1 cellular context compared by ENCODE assay signal in the genomic region with DNA sequence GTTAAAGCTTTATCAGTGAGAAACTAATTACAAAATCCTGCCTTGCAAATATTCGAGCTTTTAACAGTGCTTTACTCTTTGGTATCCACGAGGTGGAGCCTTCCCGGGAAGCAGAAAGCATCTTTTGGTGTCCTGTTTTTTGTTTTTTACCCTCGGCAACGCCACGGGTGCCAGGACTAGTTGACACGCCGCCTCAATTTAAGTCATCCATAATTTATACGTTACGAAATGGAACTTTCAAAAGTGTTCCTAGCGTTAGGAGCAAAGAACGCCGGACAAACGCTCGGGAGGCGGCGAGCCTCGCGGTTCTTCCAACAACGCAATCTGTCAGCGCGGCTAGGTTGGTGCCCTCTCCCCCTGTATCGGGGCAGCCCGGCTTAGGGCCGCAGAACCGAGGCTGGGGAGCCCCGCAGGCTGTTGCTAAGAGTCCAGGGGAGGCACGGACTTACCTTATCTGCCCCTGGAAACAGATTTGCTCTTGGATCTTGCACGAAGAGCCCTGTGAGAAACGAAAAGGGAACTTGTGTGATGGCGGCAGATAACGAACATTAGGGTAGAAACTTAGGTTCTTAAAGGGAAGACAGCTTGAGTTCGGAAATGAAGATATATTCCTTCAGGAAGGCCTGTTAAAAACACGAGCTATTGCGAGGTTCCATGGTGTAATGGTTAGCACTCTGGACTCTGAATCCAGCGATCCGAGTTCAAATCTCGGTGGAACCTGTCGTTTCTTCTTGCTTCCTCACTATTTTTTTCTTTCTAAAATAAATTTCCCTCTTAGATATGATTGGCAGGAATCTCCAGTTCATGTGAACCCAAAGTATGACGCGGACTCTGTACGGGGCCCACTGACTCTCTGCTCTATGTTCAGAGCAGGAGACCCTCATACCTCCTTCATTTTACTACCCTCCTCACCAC.
TF ChIP-seq lines count a peak whose summit lies in the region.

No MANE protein-coding gene starts in this region.

TF ChIP-seq in HepG2, 621 proteins besides CTCF, POLR2A, EP300 and RAD21 (continued from another document and continues in another):
- TF ChIP-seq, protein P1, sequence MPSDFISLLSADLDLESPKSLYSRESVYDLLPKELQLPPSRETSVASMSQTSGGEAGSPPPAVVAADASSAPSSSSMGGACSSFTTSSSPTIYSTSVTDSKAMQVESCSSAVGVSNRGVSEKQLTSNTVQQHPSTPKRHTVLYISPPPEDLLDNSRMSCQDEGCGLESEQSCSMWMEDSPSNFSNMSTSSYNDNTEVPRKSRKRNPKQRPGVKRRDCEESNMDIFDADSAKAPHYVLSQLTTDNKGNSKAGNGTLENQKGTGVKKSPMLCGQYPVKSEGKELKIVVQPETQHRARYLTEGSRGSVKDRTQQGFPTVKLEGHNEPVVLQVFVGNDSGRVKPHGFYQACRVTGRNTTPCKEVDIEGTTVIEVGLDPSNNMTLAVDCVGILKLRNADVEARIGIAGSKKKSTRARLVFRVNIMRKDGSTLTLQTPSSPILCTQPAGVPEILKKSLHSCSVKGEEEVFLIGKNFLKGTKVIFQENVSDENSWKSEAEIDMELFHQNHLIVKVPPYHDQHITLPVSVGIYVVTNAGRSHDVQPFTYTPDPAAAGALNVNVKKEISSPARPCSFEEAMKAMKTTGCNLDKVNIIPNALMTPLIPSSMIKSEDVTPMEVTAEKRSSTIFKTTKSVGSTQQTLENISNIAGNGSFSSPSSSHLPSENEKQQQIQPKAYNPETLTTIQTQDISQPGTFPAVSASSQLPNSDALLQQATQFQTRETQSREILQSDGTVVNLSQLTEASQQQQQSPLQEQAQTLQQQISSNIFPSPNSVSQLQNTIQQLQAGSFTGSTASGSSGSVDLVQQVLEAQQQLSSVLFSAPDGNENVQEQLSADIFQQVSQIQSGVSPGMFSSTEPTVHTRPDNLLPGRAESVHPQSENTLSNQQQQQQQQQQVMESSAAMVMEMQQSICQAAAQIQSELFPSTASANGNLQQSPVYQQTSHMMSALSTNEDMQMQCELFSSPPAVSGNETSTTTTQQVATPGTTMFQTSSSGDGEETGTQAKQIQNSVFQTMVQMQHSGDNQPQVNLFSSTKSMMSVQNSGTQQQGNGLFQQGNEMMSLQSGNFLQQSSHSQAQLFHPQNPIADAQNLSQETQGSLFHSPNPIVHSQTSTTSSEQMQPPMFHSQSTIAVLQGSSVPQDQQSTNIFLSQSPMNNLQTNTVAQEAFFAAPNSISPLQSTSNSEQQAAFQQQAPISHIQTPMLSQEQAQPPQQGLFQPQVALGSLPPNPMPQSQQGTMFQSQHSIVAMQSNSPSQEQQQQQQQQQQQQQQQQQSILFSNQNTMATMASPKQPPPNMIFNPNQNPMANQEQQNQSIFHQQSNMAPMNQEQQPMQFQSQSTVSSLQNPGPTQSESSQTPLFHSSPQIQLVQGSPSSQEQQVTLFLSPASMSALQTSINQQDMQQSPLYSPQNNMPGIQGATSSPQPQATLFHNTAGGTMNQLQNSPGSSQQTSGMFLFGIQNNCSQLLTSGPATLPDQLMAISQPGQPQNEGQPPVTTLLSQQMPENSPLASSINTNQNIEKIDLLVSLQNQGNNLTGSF (CRISPR knock-in tag; IDR thresholded peaks at IDR 0.05) = no peak
- TF ChIP-seq, protein P2, sequence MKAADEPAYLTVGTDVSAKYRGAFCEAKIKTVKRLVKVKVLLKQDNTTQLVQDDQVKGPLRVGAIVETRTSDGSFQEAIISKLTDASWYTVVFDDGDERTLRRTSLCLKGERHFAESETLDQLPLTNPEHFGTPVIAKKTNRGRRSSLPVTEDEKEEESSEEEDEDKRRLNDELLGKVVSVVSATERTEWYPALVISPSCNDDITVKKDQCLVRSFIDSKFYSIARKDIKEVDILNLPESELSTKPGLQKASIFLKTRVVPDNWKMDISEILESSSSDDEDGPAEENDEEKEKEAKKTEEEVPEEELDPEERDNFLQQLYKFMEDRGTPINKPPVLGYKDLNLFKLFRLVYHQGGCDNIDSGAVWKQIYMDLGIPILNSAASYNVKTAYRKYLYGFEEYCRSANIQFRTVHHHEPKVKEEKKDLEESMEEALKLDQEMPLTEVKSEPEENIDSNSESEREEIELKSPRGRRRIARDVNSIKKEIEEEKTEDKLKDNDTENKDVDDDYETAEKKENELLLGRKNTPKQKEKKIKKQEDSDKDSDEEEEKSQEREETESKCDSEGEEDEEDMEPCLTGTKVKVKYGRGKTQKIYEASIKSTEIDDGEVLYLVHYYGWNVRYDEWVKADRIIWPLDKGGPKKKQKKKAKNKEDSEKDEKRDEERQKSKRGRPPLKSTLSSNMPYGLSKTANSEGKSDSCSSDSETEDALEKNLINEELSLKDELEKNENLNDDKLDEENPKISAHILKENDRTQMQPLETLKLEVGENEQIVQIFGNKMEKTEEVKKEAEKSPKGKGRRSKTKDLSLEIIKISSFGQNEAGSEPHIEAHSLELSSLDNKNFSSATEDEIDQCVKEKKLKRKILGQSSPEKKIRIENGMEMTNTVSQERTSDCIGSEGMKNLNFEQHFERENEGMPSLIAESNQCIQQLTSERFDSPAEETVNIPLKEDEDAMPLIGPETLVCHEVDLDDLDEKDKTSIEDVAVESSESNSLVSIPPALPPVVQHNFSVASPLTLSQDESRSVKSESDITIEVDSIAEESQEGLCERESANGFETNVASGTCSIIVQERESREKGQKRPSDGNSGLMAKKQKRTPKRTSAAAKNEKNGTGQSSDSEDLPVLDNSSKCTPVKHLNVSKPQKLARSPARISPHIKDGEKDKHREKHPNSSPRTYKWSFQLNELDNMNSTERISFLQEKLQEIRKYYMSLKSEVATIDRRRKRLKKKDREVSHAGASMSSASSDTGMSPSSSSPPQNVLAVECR (CRISPR knock-in tag; IDR thresholded peaks at IDR 0.05; ENCODE audit: borderline replicate concordance) = peak; percentile 36; the same call in 1 of the 2 replicates
- TF ChIP-seq DMAP1 (CRISPR knock-in tag; IDR thresholded peaks at IDR 0.05) (0 out of 2 replicates have a peak, but pooled peaks have one; percentile 30), HNRNPH1 (optimal IDR thresholded peaks at IDR 0.05; ENCODE audit: low read depth, low read length) (no peak), FOSL2 (CRISPR knock-in tag; IDR thresholded peaks at IDR 0.05) (no peak; the same call in 1 of the 2 replicates), ZNF792 (CRISPR knock-in tag; IDR thresholded peaks at IDR 0.05) (peak; percentile 63; the same call in 1 of the 2 replicates), CHD4 (IDR thresholded peaks at IDR 0.05; ENCODE audit: borderline replicate concordance, low read length) (peak; percentile 71; the same call in 1 of the 2 replicates), HOXA3 (CRISPR knock-in tag; IDR thresholded peaks at IDR 0.05) (peak; percentile 38; the same call in 1 of the 2 replicates), NFYC (CRISPR knock-in tag; IDR thresholded peaks at IDR 0.05) (peak; percentile 13; the same call in 1 of the 2 replicates), MAF1 (CRISPR knock-in tag; IDR thresholded peaks at IDR 0.05; ENCODE audit: borderline replicate concordance) (peak; percentile 96), ZNF775 (CRISPR knock-in tag; IDR thresholded peaks at IDR 0.05; ENCODE audit: borderline replicate concordance) (no peak), ETV6 (CRISPR knock-in tag; conservative IDR thresholded peaks at IDR 0.05) (0 out of 2 replicates have a peak, but pooled peaks have one; percentile 36), ZNF562 (CRISPR knock-in tag; IDR thresholded peaks at IDR 0.05; ENCODE audit: borderline replicate concordance) (no peak), CHD2 (IDR thresholded peaks at IDR 0.05; ENCODE audit: low read depth, low read length) (peak; percentile 72), ZNF878 (CRISPR knock-in tag; IDR thresholded peaks at IDR 0.05) (0 out of 2 replicates have a peak, but pooled peaks have one; percentile 43), ZNF282 (IDR thresholded peaks at IDR 0.05; ENCODE audit: partially characterized antibody) (no peak), ZNF564 (CRISPR knock-in tag; IDR thresholded peaks at IDR 0.05) (0 out of 2 replicates have a peak, but pooled peaks have one; percentile 63), ZSCAN20 (CRISPR knock-in tag; IDR thresholded peaks at IDR 0.05; ENCODE audit: borderline replicate concordance) (peak; percentile 67; the same call in 1 of the 2 replicates), KAT7 (CRISPR knock-in tag; IDR thresholded peaks at IDR 0.05; ENCODE audit: borderline replicate concordance) (peak; percentile 65; the same call in 1 of the 2 replicates), ZNF337 (CRISPR knock-in tag; IDR thresholded peaks at IDR 0.05; ENCODE audit: borderline replicate concordance, low read depth) (no peak), RBM22 (optimal IDR thresholded peaks at IDR 0.05; ENCODE audit: low read length) (peak; percentile 81), ZNF274 (CRISPR knock-in tag; IDR thresholded peaks at IDR 0.05) (peak; percentile 48; the same call in 1 of the 2 replicates)
- TF ChIP-seq, protein P3, sequence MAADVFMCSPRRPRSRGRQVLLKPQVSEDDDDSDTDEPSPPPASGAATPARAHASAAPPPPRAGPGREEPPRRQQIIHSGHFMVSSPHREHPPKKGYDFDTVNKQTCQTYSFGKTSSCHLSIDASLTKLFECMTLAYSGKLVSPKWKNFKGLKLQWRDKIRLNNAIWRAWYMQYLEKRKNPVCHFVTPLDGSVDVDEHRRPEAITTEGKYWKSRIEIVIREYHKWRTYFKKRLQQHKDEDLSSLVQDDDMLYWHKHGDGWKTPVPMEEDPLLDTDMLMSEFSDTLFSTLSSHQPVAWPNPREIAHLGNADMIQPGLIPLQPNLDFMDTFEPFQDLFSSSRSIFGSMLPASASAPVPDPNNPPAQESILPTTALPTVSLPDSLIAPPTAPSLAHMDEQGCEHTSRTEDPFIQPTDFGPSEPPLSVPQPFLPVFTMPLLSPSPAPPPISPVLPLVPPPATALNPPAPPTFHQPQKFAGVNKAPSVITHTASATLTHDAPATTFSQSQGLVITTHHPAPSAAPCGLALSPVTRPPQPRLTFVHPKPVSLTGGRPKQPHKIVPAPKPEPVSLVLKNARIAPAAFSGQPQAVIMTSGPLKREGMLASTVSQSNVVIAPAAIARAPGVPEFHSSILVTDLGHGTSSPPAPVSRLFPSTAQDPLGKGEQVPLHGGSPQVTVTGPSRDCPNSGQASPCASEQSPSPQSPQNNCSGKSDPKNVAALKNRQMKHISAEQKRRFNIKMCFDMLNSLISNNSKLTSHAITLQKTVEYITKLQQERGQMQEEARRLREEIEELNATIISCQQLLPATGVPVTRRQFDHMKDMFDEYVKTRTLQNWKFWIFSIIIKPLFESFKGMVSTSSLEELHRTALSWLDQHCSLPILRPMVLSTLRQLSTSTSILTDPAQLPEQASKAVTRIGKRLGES (CRISPR knock-in tag; IDR thresholded peaks at IDR 0.05; ENCODE audit: borderline replicate concordance) = no peak
- TF ChIP-seq, protein P4, sequence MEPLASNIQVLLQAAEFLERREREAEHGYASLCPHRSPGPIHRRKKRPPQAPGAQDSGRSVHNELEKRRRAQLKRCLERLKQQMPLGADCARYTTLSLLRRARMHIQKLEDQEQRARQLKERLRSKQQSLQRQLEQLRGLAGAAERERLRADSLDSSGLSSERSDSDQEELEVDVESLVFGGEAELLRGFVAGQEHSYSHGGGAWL (CRISPR knock-in tag; IDR thresholded peaks at IDR 0.05) = 0 out of 2 replicates have a peak, but pooled peaks have one; percentile 21
- TF ChIP-seq, protein P5, sequence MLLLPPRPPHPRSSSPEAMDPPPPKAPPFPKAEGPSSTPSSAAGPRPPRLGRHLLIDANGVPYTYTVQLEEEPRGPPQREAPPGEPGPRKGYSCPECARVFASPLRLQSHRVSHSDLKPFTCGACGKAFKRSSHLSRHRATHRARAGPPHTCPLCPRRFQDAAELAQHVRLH (CRISPR knock-in tag; IDR thresholded peaks at IDR 0.05; ENCODE audit: borderline replicate concordance, low read depth) = peak; percentile 59; the same call in 1 of the 2 replicates
- TF ChIP-seq, protein P6, sequence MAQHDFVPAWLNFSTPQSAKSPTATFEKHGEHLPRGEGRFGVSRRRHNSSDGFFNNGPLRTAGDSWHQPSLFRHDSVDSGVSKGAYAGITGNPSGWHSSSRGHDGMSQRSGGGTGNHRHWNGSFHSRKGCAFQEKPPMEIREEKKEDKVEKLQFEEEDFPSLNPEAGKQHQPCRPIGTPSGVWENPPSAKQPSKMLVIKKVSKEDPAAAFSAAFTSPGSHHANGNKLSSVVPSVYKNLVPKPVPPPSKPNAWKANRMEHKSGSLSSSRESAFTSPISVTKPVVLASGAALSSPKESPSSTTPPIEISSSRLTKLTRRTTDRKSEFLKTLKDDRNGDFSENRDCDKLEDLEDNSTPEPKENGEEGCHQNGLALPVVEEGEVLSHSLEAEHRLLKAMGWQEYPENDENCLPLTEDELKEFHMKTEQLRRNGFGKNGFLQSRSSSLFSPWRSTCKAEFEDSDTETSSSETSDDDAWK (CRISPR knock-in tag; IDR thresholded peaks at IDR 0.05) = no peak
- TF ChIP-seq, protein P7, sequence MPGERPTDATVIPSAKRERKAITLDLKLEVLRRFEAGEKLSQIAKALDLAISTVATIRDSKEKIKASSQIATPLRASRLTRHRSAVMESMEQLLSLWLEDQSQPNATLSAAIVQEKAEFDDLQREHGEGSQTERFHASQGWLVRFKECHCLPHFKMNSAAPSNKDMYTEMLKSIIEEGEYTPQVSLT (CRISPR knock-in tag; IDR thresholded peaks at IDR 0.05; ENCODE audit: borderline replicate concordance, low read depth) = no peak
- TF ChIP-seq, protein P8, sequence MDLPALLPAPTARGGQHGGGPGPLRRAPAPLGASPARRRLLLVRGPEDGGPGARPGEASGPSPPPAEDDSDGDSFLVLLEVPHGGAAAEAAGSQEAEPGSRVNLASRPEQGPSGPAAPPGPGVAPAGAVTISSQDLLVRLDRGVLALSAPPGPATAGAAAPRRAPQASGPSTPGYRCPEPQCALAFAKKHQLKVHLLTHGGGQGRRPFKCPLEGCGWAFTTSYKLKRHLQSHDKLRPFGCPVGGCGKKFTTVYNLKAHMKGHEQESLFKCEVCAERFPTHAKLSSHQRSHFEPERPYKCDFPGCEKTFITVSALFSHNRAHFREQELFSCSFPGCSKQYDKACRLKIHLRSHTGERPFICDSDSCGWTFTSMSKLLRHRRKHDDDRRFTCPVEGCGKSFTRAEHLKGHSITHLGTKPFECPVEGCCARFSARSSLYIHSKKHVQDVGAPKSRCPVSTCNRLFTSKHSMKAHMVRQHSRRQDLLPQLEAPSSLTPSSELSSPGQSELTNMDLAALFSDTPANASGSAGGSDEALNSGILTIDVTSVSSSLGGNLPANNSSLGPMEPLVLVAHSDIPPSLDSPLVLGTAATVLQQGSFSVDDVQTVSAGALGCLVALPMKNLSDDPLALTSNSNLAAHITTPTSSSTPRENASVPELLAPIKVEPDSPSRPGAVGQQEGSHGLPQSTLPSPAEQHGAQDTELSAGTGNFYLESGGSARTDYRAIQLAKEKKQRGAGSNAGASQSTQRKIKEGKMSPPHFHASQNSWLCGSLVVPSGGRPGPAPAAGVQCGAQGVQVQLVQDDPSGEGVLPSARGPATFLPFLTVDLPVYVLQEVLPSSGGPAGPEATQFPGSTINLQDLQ (CRISPR knock-in tag; IDR thresholded peaks at IDR 0.05) = no peak
- TF ChIP-seq, protein P9, sequence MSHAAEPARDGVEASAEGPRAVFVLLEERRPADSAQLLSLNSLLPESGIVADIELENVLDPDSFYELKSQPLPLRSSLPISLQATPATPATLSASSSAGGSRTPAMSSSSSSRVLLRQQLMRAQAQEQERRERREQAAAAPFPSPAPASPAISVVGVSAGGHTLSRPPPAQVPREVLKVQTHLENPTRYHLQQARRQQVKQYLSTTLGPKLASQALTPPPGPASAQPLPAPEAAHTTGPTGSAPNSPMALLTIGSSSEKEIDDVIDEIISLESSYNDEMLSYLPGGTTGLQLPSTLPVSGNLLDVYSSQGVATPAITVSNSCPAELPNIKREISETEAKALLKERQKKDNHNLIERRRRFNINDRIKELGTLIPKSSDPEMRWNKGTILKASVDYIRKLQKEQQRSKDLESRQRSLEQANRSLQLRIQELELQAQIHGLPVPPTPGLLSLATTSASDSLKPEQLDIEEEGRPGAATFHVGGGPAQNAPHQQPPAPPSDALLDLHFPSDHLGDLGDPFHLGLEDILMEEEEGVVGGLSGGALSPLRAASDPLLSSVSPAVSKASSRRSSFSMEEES (CRISPR knock-in tag; IDR thresholded peaks at IDR 0.05) = peak; percentile 54; the same call in 1 of the 2 replicates
